12 cellular contexts compared by ENCODE assay signal in genomic region chr11:70078095-70078795, GRCh38. TPM values are rescaled to one million over a fixed set of nuclear protein-coding genes. Genes with fewer than 3 reads are reported as not detected.
DNase-seq lines count a peak whose midpoint lies in the region; ATAC-seq and TF ChIP-seq lines count a peak whose summit lies in the region.
"Had no signal": no experiment of that assay in that cellular context is flagged by ENCODE, and none has a peak within 500 bp of the region (broad histone marks: within the 10 kb centered on the region; RNA-seq: fewer than 3 reads in every experiment).

Gene ANO1, plus strand, starts transcription at chr11:70078317. Its CDS starts 290 bp downstream, at chr11:70078607.

- peak; percentile 27 for ATAC-seq in Right ventricle myocardium inferior
- ATAC-seq in GM21529 (IDR thresholded peaks at IDR 0.05; ENCODE audit: unreplicated experiment), result no peak
- no peak for ATAC-seq in HG02588 (IDR thresholded peaks at IDR 0.05; ENCODE audit: unreplicated experiment)
- ATAC-seq: natural killer cell, T-helper 17 cell had no signal

- H3K27me3 ChIP-seq in mucosa of stomach (ENCODE audit: control insufficient read depth, insufficient read depth, low read length) (peaks cover 9% of the 10 kb centered on the region), uterus (no peaks in the 10 kb centered on the region)

- peak in 3 of 4 experiments; percentile 14 to 51 (median 31) for TF ChIP-seq CTCF in uterus (IDR thresholded peaks at IDR 0.05)

- H3K36me3 ChIP-seq in mucosa of stomach (ENCODE audit: control insufficient read depth, insufficient read depth, low read length) (no peaks in the 10 kb centered on the region), uterus (no peaks in the 10 kb centered on the region)

- H3K27ac ChIP-seq in uterus, result peak within 1 kb of the TSS; percentile 60 to 75

- TF ChIP-seq POLR2A in uterus (IDR thresholded peaks at IDR 0.05), result peak in 1 of 2 donors; percentile 29

- H3K9ac ChIP-seq in mucosa of stomach (ENCODE audit: low read length), result peak within 1 kb of the TSS; percentile 64

- no peaks in the 10 kb centered on the region for H3K9me3 ChIP-seq in mucosa of stomach (ENCODE audit: control insufficient read depth, low read length)
- no peaks in the 10 kb centered on the region for H3K9me3 ChIP-seq in uterus

- intact Hi-C loops in Right ventricle myocardium inferior (cut with DNase I) (loop anchor here (2.0 to 10.0 kb wide), 3 partner anchors 56 to 159 kb away; no protein-coding TSS in a partner anchor), uterus (cut with DNase I; ENCODE audit: low total_unique reads) (loop anchor here (10.0 kb wide), 1 partner anchor 77 kb away; no protein-coding TSS in a partner anchor)

- H3K4me1 ChIP-seq in mucosa of stomach (ENCODE audit: control insufficient read depth, insufficient read depth, low read length), result peaks cover 47% of the 10 kb centered on the region
- no peaks in the 10 kb centered on the region for H3K4me1 ChIP-seq in uterus

- DNase-seq in NCI-H2227 (lab: John Stamatoyannopoulos, UW; ENCODE audit: unreplicated experiment) (peak; percentile 20), NCI-H2227 treated with DMSO at 0.1 percent for 48 hours (lab: John Stamatoyannopoulos, UW) (no peak), Right ventricle myocardium inferior (ENCODE audit: missing footprints) (no peak), uterus (peak in 1 of 2 donors; percentile 23)
- no peak for DNase-seq in NK-92 treated with Interleukin-12 subunit alpha and Interleukin-12 subunit beta, amount 100 ng/mL, for 24 hours (lab: John Stamatoyannopoulos, UW)
- DNase-seq: erythroblast, natural killer cell, NCI-H187, T-helper 17 cell had no signal

- H3K4me3 ChIP-seq in mucosa of stomach (ENCODE audit: low read length) (peak within 1 kb of the TSS; percentile 34), uterus (peak within 1 kb of the TSS; percentile 36 to 37)

RNA-seq across cellular contexts. Expression of gene ANO1, which starts in this region (rescaled TPM):
- total RNA-seq in Right ventricle myocardium inferior (6.7 TPM), uterus (10 to 100 TPM in 3 of 4 donors, 1 to 10 TPM in 1; 6.8 to 72.6 (median 36.2) TPM)
- total RNA-seq: natural killer cell had no signal
